In genomic region chr3:66211779-66212178, GRCh38 we compare ENCODE assay signal across 25 cellular contexts. TPM values are rescaled to one million over a fixed set of nuclear protein-coding genes. Genes with fewer than 3 reads are reported as not detected.
A peak's percentile ranks its signal among the peaks of the same experiment; 100 is the strongest.
DNase-seq lines count a peak whose midpoint lies in the region; ATAC-seq lines count a peak whose summit lies in the region.
"Had no signal": no experiment of that assay in that cellular context is flagged by ENCODE, and none has a peak within 500 bp of the region (broad histone marks: within the 10 kb centered on the region; RNA-seq: fewer than 3 reads in every experiment).

No MANE protein-coding gene starts in this region.

- H3K79me2 ChIP-seq in mesendoderm (ENCODE audit: control insufficient read depth, insufficient read depth, low read length), result no peaks in the 10 kb centered on the region

- no peaks in the 10 kb centered on the region for H3K4me1 ChIP-seq in mesendoderm (ENCODE audit: control insufficient read depth, low read depth, low read length)
- H3K4me1 ChIP-seq: BE2C, lower lobe of right lung, right lobe of liver had no signal

- no peak overlapping the region for H2BK15ac ChIP-seq in mesendoderm (replicated peaks; ENCODE audit: low read depth)

- no peak overlapping the region for H3K18ac ChIP-seq in mesendoderm (ENCODE audit: low read length)

- no peak overlapping the region for H4K8ac ChIP-seq in mesendoderm (ENCODE audit: low read depth, low read length)

- H3K4me3 ChIP-seq in mesendoderm (ENCODE audit: low read length), result no peak overlapping the region
- H3K4me3 ChIP-seq: GM23338, lower lobe of right lung, mucosa of descending colon, right lobe of liver had no signal

- no peaks in the 10 kb centered on the region for H3K79me1 ChIP-seq in mesendoderm (ENCODE audit: low read length)

- H2AK5ac ChIP-seq in mesendoderm (ENCODE audit: low read length), result no peak overlapping the region

- H4K5ac ChIP-seq in mesendoderm (ENCODE audit: low read length), result no peak overlapping the region

- WGBS in mesendoderm (ENCODE audit: extremely low coverage, insufficient coverage, low lambda C conversion rate), result no CpG with 5 or more reads among the region's 4 CpGs

- H2BK5ac ChIP-seq in mesendoderm (ENCODE audit: low read length), result no peak overlapping the region

- no peak overlapping the region for H3K56ac ChIP-seq in mesendoderm (ENCODE audit: low read length)

- H3K27ac ChIP-seq in mesendoderm (ENCODE audit: low read depth, low read length), result no peak overlapping the region
- H3K27ac ChIP-seq: lower lobe of right lung, right lobe of liver, WERI-Rb-1 had no signal

- no peak overlapping the region for H3K9ac ChIP-seq in mesendoderm (ENCODE audit: low read length)

- ATAC-seq in GM18498 (IDR thresholded peaks at IDR 0.05; ENCODE audit: unreplicated experiment) (peak; percentile 69), GM21526 (IDR thresholded peaks at IDR 0.05; ENCODE audit: low FRiP score, unreplicated experiment) (peak; percentile 93), HG03442 (IDR thresholded peaks at IDR 0.05; ENCODE audit: unreplicated experiment) (peak; percentile 89), left lobe of liver (peak; percentile 24)
- ATAC-seq: GM23338; lower lobe of right lung; mucosa of descending colon; right lobe of liver; stimulated activated naive CD8-positive, alpha-beta T cell treated with anti-CD3 and anti-CD28 coated beads, Interleukin-15, amount 100 ng/mL, for 72 hours had no signal

- DNase-seq in left lobe of liver (ENCODE audit: low spot score) (no peak), OCI-M2 (lab: John Stamatoyannopoulos, UW; ENCODE audit: unreplicated experiment) (no peak), mesendoderm (no peak), ureter (ENCODE audit: low spot score) (no peak), EL (no peak)
- DNase-seq: activated CD4-positive, alpha-beta T cell treated with anti-CD3 and anti-CD28 coated beads, Interleukin-2, amount 50 U/mL, for 4 hours; activated effector memory CD4-positive, alpha-beta T cell treated with anti-CD3 and anti-CD28 coated beads, Interleukin-2, amount 50 U/mL, for 16 hours; activated naive CD8-positive, alpha-beta T cell treated with anti-CD3 and anti-CD28 coated beads, Interleukin-2, amount 10 ng/mL, durations not matched to agents 7 days and 5 days; BE2C; DMS53; GDM1; lower lobe of right lung; mucosa of descending colon; NCI-H2107; NCI-H510A; NK-92 treated with Interleukin-12 subunit alpha and Interleukin-12 subunit beta, amount 100 ng/mL, for 24 hours; right lobe of liver; SHP77; stimulated activated naive CD8-positive, alpha-beta T cell treated with anti-CD3 and anti-CD28 coated beads, Interleukin-15, amount 100 ng/mL, for 72 hours; trophoblast cell; WERI-Rb-1 had no signal

- H3K36me3 ChIP-seq in mesendoderm (ENCODE audit: control insufficient read depth, insufficient read depth, low read length), result no peaks in the 10 kb centered on the region
- H3K36me3 ChIP-seq: BE2C, lower lobe of right lung, right lobe of liver, WERI-Rb-1 had no signal

- no peak overlapping the region for H3K23ac ChIP-seq in mesendoderm (ENCODE audit: low read length)

- no peaks in the 10 kb centered on the region for H3K27me3 ChIP-seq in mesendoderm (ENCODE audit: insufficient read depth, low read length, poor library complexity)
- H3K27me3 ChIP-seq: right lobe of liver had no signal

- H2BK120ac ChIP-seq in mesendoderm (ENCODE audit: low read depth, low read length), result no peak overlapping the region

- no peak overlapping the region for H3K4me2 ChIP-seq in mesendoderm (ENCODE audit: low read length)
- H3K4me2 ChIP-seq: GM23338 had no signal

- no peak overlapping the region for H3K4ac ChIP-seq in mesendoderm (ENCODE audit: low read depth, low read length)

RNA-seq across cellular contexts. Expression of gene SLC25A26, which starts 9.0 kb away (rescaled TPM):
- 14.9 TPM for total RNA-seq in left lobe of liver
- polyA plus RNA-seq in mesendoderm (2013, experiment 1 of 2), result 15.6 TPM
- polyA plus RNA-seq in mesendoderm (2013, experiment 2 of 2), result 15.3 TPM
- 21.3 TPM for total RNA-seq in ureter

Comparison
In these comparisons a context has a peak if more than half of its experiments do, and no peak if none do; other contexts are left out.
1. ATAC-seq: peak in every context shown above with its lines; median percentile 93 in GM21526; 89 in HG03442; 69 in GM18498; 24 in left lobe of liver.